In the genomic region with DNA sequence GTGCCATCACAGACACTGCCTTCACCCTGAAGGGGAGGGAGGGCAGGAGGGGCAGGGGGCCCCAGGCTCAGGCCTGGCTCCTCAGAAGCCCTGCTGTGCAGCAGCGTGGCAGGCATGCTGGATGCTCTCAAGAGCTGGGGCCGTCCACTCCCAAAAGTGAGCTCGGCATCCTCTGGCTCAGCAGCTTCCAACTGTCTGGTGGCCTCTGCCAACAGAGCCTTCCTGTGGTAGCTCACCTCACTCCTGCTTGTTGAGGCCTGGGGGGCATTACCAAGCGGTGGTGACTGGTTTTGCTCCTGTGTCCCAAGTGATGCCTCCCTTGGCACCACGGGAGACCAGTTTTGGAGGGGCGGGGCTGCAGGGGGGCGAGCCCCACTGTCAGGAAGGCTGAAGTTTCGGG, we compare ENCODE assay signal across 22 cellular contexts. TPM values are rescaled to one million over a fixed set of nuclear protein-coding genes. Genes with fewer than 3 reads are reported as not detected.
"Had no signal": no experiment of that assay in that cellular context is flagged by ENCODE, and none has a peak within 500 bp of the region (broad histone marks: within the 10 kb centered on the region; RNA-seq: fewer than 3 reads in every experiment).

No MANE protein-coding gene starts in this region.

- H3K27me3 ChIP-seq: MG63 had no signal

- H3K9ac ChIP-seq: SK-N-SH had no signal

- H3K4me3 ChIP-seq: MG63 had no signal

- H3K4me2 ChIP-seq: SK-N-SH had no signal

- ATAC-seq: Panc1, PC-3 had no signal

- DNase-seq: KBM-7, MG63, NCI-H1092, NCI-H1105 treated with DMSO at 0.1 percent for 48 hours, NCI-H1417 treated with DMSO at 0.1 percent for 48 hours, NCI-H146, NCI-H1694 treated with DMSO at 0.1 percent for 48 hours, NCI-H1930, NCI-H2081, NCI-H2107, NCI-H2227 treated with DMSO at 0.1 percent for 48 hours, NCI-H524 treated with DMSO at 0.1 percent for 48 hours, NCI-H69, NCI-H774, PC-3, SHP77, SK-N-SH had no signal

- H3K27ac ChIP-seq: RWPE1 had no signal

- H3K9me3 ChIP-seq: MG63, SK-N-SH had no signal

- H3K36me3 ChIP-seq: MG63 had no signal

RNA-seq across cellular contexts. Expression of a gene that starts 44.7 kb away (rescaled TPM):
- total RNA-seq: HT-29, OCI-LY7, PC-3, SK-MEL-5 had no signal
- polyA plus RNA-seq: SK-N-SH had no signal
